In the genomic region with DNA sequence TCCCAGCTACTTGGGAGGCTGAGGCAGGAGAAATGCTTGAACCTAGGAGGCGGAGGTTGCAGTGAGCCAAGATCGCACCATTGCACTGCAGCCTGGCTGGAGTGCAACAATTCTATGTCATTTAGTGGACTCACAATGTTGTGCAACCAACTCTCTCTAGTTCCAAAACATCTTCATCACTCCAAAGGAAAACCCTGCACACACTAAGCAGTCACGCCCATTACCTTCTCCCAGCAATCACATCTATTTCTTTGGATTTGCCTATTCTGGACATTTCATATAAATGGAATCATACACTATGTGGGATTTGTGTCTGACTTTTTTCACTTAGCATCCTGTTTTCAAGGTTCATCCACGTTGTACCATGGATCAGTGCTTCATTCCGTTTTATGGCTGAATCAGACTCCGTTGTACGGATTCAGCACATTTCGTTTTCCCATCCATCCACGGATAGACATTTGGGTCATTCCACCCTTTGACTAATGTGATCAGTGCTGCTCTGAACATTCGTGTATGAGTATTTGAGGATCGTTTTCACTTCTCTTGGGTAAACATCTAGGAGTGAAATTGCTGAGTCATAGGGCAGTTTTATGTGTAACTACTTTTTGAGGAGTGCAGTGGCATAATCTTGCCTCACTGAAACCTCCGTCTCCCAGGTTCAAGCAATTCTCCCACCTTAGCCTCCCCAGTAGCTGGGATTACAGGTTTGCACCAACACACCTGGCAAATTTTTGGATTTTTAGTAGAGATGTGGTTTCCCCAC, we compare ENCODE assay signal across 1 cellular context.
TF ChIP-seq lines count a peak whose summit lies in the region.

No MANE protein-coding gene starts in this region.

TF ChIP-seq in GM23338, 12 proteins besides CTCF, POLR2A, EP300 and RAD21 (continued from another document):
- TF ChIP-seq, protein P1, sequence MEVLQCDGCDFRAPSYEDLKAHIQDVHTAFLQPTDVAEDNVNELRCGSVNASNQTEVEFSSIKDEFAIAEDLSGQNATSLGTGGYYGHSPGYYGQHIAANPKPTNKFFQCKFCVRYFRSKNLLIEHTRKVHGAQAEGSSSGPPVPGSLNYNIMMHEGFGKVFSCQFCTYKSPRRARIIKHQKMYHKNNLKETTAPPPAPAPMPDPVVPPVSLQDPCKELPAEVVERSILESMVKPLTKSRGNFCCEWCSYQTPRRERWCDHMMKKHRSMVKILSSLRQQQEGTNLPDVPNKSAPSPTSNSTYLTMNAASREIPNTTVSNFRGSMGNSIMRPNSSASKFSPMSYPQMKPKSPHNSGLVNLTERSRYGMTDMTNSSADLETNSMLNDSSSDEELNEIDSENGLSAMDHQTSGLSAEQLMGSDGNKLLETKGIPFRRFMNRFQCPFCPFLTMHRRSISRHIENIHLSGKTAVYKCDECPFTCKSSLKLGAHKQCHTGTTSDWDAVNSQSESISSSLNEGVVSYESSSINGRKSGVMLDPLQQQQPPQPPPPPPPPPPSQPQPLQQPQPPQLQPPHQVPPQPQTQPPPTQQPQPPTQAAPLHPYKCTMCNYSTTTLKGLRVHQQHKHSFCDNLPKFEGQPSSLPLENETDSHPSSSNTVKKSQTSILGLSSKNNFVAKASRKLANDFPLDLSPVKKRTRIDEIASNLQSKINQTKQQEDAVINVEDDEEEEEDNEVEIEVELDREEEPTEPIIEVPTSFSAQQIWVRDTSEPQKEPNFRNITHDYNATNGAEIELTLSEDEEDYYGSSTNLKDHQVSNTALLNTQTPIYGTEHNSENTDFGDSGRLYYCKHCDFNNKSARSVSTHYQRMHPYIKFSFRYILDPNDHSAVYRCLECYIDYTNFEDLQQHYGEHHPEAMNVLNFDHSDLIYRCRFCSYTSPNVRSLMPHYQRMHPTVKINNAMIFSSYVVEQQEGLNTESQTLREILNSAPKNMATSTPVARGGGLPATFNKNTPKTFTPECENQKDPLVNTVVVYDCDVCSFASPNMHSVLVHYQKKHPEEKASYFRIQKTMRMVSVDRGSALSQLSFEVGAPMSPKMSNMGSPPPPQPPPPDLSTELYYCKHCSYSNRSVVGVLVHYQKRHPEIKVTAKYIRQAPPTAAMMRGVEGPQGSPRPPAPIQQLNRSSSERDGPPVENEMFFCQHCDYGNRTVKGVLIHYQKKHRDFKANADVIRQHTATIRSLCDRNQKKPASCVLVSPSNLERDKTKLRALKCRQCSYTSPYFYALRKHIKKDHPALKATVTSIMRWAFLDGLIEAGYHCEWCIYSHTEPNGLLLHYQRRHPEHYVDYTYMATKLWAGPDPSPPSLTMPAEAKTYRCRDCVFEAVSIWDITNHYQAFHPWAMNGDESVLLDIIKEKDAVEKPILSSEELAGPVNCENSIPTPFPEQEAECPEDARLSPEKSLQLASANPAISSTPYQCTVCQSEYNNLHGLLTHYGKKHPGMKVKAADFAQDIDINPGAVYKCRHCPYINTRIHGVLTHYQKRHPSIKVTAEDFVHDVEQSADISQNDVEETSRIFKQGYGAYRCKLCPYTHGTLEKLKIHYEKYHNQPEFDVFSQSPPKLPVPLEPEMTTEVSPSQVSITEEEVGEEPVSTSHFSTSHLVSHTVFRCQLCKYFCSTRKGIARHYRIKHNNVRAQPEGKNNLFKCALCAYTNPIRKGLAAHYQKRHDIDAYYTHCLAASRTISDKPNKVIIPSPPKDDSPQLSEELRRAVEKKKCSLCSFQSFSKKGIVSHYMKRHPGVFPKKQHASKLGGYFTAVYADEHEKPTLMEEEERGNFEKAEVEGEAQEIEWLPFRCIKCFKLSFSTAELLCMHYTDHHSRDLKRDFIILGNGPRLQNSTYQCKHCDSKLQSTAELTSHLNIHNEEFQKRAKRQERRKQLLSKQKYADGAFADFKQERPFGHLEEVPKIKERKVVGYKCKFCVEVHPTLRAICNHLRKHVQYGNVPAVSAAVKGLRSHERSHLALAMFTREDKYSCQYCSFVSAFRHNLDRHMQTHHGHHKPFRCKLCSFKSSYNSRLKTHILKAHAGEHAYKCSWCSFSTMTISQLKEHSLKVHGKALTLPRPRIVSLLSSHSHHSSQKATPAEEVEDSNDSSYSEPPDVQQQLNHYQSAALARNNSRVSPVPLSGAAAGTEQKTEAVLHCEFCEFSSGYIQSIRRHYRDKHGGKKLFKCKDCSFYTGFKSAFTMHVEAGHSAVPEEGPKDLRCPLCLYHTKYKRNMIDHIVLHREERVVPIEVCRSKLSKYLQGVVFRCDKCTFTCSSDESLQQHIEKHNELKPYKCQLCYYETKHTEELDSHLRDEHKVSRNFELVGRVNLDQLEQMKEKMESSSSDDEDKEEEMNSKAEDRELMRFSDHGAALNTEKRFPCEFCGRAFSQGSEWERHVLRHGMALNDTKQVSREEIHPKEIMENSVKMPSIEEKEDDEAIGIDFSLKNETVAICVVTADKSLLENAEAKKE (CRISPR knock-in tag; IDR thresholded peaks at IDR 0.05): no peak
- TF ChIP-seq POLR2AphosphoS5 (IDR thresholded peaks at IDR 0.05; ENCODE audit: low read depth): no peak
- TF ChIP-seq JUNB (IDR thresholded peaks at IDR 0.05; ENCODE audit: unreplicated experiment): no peak
- TF ChIP-seq STAT1 (IDR thresholded peaks at IDR 0.05; ENCODE audit: unreplicated experiment): no peak
- TF ChIP-seq EZH2phosphoT487 (IDR thresholded peaks at IDR 0.05; ENCODE audit: unreplicated experiment): no peak
- no peak for TF ChIP-seq EZH2 (IDR thresholded peaks at IDR 0.05; ENCODE audit: low read depth, unreplicated experiment)
- no peak for TF ChIP-seq CREB1 (CRISPR knock-in tag; IDR thresholded peaks at IDR 0.05; ENCODE audit: low read depth)
- no peak for TF ChIP-seq ZNF331 (CRISPR knock-in tag; IDR thresholded peaks at IDR 0.05; ENCODE audit: low read depth)
- TF ChIP-seq ZNF114 (CRISPR knock-in tag; IDR thresholded peaks at IDR 0.05): no peak
- TF ChIP-seq, protein P2, sequence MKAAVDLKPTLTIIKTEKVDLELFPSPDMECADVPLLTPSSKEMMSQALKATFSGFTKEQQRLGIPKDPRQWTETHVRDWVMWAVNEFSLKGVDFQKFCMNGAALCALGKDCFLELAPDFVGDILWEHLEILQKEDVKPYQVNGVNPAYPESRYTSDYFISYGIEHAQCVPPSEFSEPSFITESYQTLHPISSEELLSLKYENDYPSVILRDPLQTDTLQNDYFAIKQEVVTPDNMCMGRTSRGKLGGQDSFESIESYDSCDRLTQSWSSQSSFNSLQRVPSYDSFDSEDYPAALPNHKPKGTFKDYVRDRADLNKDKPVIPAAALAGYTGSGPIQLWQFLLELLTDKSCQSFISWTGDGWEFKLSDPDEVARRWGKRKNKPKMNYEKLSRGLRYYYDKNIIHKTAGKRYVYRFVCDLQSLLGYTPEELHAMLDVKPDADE (IDR thresholded peaks at IDR 0.05): no peak
- no peak for TF ChIP-seq NANOG (IDR thresholded peaks at IDR 0.05; ENCODE audit: borderline replicate concordance)
